Comparison of ENCODE assay signal across 25 cellular contexts in genomic region chr17:41413982-41414381, GRCh38. TPM values are rescaled to one million over a fixed set of nuclear protein-coding genes. Genes with fewer than 3 reads are reported as not detected.
DNase-seq lines count a peak whose midpoint lies in the region; ATAC-seq, FAIRE-seq and TF ChIP-seq lines count a peak whose summit lies in the region.
"Had no signal": no experiment of that assay in that cellular context is flagged by ENCODE, and none has a peak within 500 bp of the region (broad histone marks: within the 10 kb centered on the region; RNA-seq: fewer than 3 reads in every experiment).

No MANE protein-coding gene starts in this region.

- POLR2A ChIA-PET in Caco-2 (lab: Charles Lee) = interaction anchor here (0.9 kb wide), 1 partner anchor 274 kb away, joined by 3 read pairs; the partner anchor contains the start of gene EIF1

- H3K27me3 Mint-ChIP-seq in Caco-2 (ENCODE audit: insufficient read depth, unreplicated experiment) = no peaks in the 10 kb centered on the region

- H3K4me3 ChIP-seq in Caco-2 (ENCODE audit: low read depth, low read length) = no peak overlapping the region
- H3K4me3 ChIP-seq: BLaER1, GM23338, K562, MG63, SK-N-MC had no signal

- TF ChIP-seq CTCF in Caco-2 (IDR thresholded peaks at IDR 0.05; ENCODE audit: insufficient read depth in 1 of 2, low read depth in 1 of 2, low read length in 1 of 2, severe bottlenecking in 1 of 2, unreplicated experiment in 1 of 2) = no peak

- H3K4me1 ChIP-seq in Caco-2 = peaks cover 51% of the 10 kb centered on the region

- H3K9me3 Mint-ChIP-seq in Caco-2 (ENCODE audit: unreplicated experiment) = no peaks in the 10 kb centered on the region
- H3K9me3 Mint-ChIP-seq: GM23338 had no signal

- CTCF ChIA-PET in Caco-2 (lab: Charles Lee) = no interaction called here

- H3K27ac Mint-ChIP-seq in Caco-2 (ENCODE audit: unreplicated experiment) = peak overlapping the region; percentile 27
- H3K27ac Mint-ChIP-seq: CD4-positive, CD25-positive, alpha-beta regulatory T cell; GM23338 had no signal

- no peak overlapping the region for H3K4me3 Mint-ChIP-seq in Caco-2 (ENCODE audit: unreplicated experiment)
- H3K4me3 Mint-ChIP-seq: CD4-positive, CD25-positive, alpha-beta regulatory T cell; GM23338 had no signal

- DNase-seq in Caco-2 (no peak), RCC 7860 (ENCODE audit: low spot score) (peak; percentile 62), fibroblast of peridontal ligament (ENCODE audit: extremely low read depth) (peak; percentile 38), renal cortical epithelial cell (ENCODE audit: low read depth) (peak; percentile 69), SK-N-DZ (ENCODE audit: low spot score) (no peak)
- DNase-seq: CD4-positive, CD25-positive, alpha-beta regulatory T cell; MG63; NCI-H1694; NCI-H510A; SHP77 treated with DMSO at 0.1 percent for 48 hours; SW 1271 had no signal

- H3K27me3 ChIP-seq in Caco-2 (replicated peaks; ENCODE audit: control insufficient read depth, insufficient read depth, low read length) = no peaks in the 10 kb centered on the region
- H3K27me3 ChIP-seq: BLaER1, MG63 had no signal

- FAIRE-seq in RCC 7860 (lab: Jason Lieb, UNC) = no peak
- FAIRE-seq: G401.6, K562 had no signal

- intact Hi-C loops in Caco-2 (cut with micrococcal nuclease; ENCODE audit: unreplicated experiment) = loop anchor here (10.0 kb wide), 2 partner anchors 59 to 111 kb away; partner anchors contain the start of genes KRT19 and KRT33A

- H3K4me1 Mint-ChIP-seq in Caco-2 (ENCODE audit: low read depth, unreplicated experiment) = peaks cover 64% of the 10 kb centered on the region

- BruUV-seq in Caco-2 (replicated peaks; lab: Mats Ljungman, UMichigan) = no TSS peak

- no peaks in the 10 kb centered on the region for H3K9me3 ChIP-seq in Caco-2
- H3K9me3 ChIP-seq: BLaER1, MG63 had no signal

- no peaks in the 10 kb centered on the region for H3K36me3 Mint-ChIP-seq in Caco-2 (ENCODE audit: insufficient read depth, unreplicated experiment)
- H3K36me3 Mint-ChIP-seq: CD4-positive, CD25-positive, alpha-beta regulatory T cell had no signal

- ATAC-seq in GM18520 (IDR thresholded peaks at IDR 0.05; ENCODE audit: unreplicated experiment) (no peak), HG02981 (IDR thresholded peaks at IDR 0.05; ENCODE audit: unreplicated experiment) (no peak)
- ATAC-seq: HCT116, K562, Panc1 had no signal

- H3K36me3 ChIP-seq in Caco-2 (ENCODE audit: control insufficient read depth, insufficient read depth, low read length) = no peaks in the 10 kb centered on the region
- H3K36me3 ChIP-seq: BLaER1, MG63 had no signal

RNA-seq across cellular contexts. Expression of gene KRT37, which starts 10.4 kb away (rescaled TPM):
- total RNA-seq in Caco-2 (2022) = not detected in 2 replicates
- not detected in 2 replicates for total RNA-seq in renal cortical epithelial cell
- polyA plus RNA-seq in SK-N-DZ (2014; cell fraction: cytosol; rRNA removed) = not detected in 2 replicates
- not detected in 2 replicates for polyA plus RNA-seq in SK-N-DZ (2014; cell fraction: nucleus; rRNA removed)
- total RNA-seq: A172; CD4-positive, CD25-positive, alpha-beta regulatory T cell; GM23338; HT-29; K562; LHCN-M2; OCI-LY7 had no signal
- polyA plus RNA-seq: AG04450; CD4-positive, CD25-positive, alpha-beta regulatory T cell; GM23338; K562 had no signal

RNA-seq across cellular contexts. Expression of gene KRT31, which starts 16.6 kb away (rescaled TPM):
- total RNA-seq in Caco-2 (2022) (not detected in 2 replicates), renal cortical epithelial cell (not detected in 2 replicates)
- polyA plus RNA-seq in SK-N-DZ (2014; cell fraction: cytosol; rRNA removed) = not detected in 2 replicates
- not detected in 2 replicates for polyA plus RNA-seq in SK-N-DZ (2014; cell fraction: nucleus; rRNA removed)
- total RNA-seq: A172; CD4-positive, CD25-positive, alpha-beta regulatory T cell; GM23338; HT-29; K562; LHCN-M2; OCI-LY7 had no signal
- polyA plus RNA-seq: AG04450; CD4-positive, CD25-positive, alpha-beta regulatory T cell; GM23338; K562 had no signal

RNA-seq across cellular contexts. Expression of gene KRT38, which starts 26.8 kb away (rescaled TPM):
- total RNA-seq in Caco-2 (2022) (not detected in 2 replicates), renal cortical epithelial cell (not detected in 2 replicates)
- not detected in 2 replicates for polyA plus RNA-seq in SK-N-DZ (2014; cell fraction: cytosol; rRNA removed)
- not detected in 2 replicates for polyA plus RNA-seq in SK-N-DZ (2014; cell fraction: nucleus; rRNA removed)
- total RNA-seq: A172; CD4-positive, CD25-positive, alpha-beta regulatory T cell; GM23338; HT-29; K562; LHCN-M2; OCI-LY7 had no signal
- polyA plus RNA-seq: CD4-positive, CD25-positive, alpha-beta regulatory T cell; GM23338; K562 had no signal

RNA-seq across cellular contexts. Expression of gene KRT34, which starts 31.9 kb away (rescaled TPM):
- not detected in 2 replicates for total RNA-seq in Caco-2 (2022)
- total RNA-seq in renal cortical epithelial cell = 0.05 and 26.4 TPM in 2 replicates
- polyA plus RNA-seq in SK-N-DZ (2014; cell fraction: cytosol; rRNA removed) = not detected in 2 replicates
- polyA plus RNA-seq in SK-N-DZ (2014; cell fraction: nucleus; rRNA removed) = not detected in 2 replicates
- total RNA-seq: CD4-positive, CD25-positive, alpha-beta regulatory T cell; GM23338; HT-29; K562; OCI-LY7 had no signal
- polyA plus RNA-seq: CD4-positive, CD25-positive, alpha-beta regulatory T cell; GM23338; K562 had no signal

RNA-seq across cellular contexts. Expression of gene KRT33B, which starts 44.4 kb away (rescaled TPM):
- total RNA-seq in Caco-2 (2022) = not detected in 2 replicates
- total RNA-seq in renal cortical epithelial cell = not detected in 2 replicates
- polyA plus RNA-seq in SK-N-DZ (2014; cell fraction: cytosol; rRNA removed) = not detected in 2 replicates
- not detected in 2 replicates for polyA plus RNA-seq in SK-N-DZ (2014; cell fraction: nucleus; rRNA removed)
- total RNA-seq: A172; CD4-positive, CD25-positive, alpha-beta regulatory T cell; GM23338; HT-29; K562; LHCN-M2; OCI-LY7 had no signal
- polyA plus RNA-seq: AG04450; CD4-positive, CD25-positive, alpha-beta regulatory T cell; GM23338; K562 had no signal

Comparison
In these comparisons a context has a peak if more than half of its experiments do, and no peak if none do; other contexts are left out.
1. DNase-seq: peak in RCC 7860 (single experiment), fibroblast of peridontal ligament (single experiment) and renal cortical epithelial cell (single experiment); none in Caco-2 (0 of 2) and SK-N-DZ (single experiment).